8 cellular contexts compared by ENCODE assay signal in the genomic region with DNA sequence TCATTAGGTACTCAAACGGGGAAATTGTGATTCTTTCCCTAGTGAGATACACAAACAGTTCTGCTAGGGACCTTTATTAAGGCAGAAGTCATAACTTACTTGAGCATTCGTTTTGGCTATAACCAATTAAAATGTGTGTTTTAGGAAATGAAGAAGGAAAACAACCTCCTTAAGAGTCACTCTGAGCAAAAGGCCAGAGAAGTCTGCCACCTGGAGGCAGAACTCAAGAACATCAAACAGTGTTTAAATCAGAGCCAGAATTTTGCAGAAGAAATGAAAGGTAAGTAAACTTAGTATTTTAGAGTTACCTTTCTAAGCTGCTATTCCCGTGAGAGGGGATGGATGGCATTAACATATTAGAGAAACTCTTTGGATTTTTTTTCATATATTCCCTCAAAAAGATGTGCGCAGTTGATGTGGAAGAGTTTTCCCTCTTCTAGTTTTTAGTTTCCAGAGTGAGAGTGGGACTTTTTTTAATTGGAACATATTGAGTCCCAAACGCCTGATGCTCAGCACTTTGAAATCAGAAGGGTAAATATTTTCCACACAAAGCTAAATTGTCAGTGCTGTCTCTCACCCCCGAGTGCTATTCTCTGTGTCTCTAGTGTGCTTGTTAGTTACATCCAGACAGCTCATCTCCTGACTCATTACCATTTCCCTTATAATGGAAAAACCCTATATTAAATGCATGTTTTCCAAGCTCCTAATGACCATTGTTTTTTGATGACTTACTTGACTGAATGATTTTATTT. TPM values are rescaled to one million over a fixed set of nuclear protein-coding genes. Genes with fewer than 3 reads are reported as not detected.
A peak's percentile ranks its signal among the peaks of the same experiment; 100 is the strongest.
DNase-seq lines count a peak whose midpoint lies in the region; ATAC-seq and TF ChIP-seq lines count a peak whose summit lies in the region.

No MANE protein-coding gene starts in this region.

- H3F3A ChIP-seq in Loucy (ENCODE audit: low read depth) = no peaks in the 10 kb centered on the region

- no peaks in the 10 kb centered on the region for H3K9me3 ChIP-seq in Loucy (ENCODE audit: insufficient read depth, low read depth, low read length)
- no peaks in the 10 kb centered on the region for H3K9me3 ChIP-seq in upper lobe of right lung

- no peaks in the 10 kb centered on the region for H3K9me3 Mint-ChIP-seq in activated T-cell treated with anti-CD3 and anti-CD28 coated beads, Interleukin-2, amount 50 U/mL, for 4 hours
- H3K9me3 Mint-ChIP-seq in activated T-helper 1 cell treated with anti-CD3 and anti-CD28 coated beads, Interleukin-12 subunit alpha, Interleukin-12 subunit beta, Interleukin-2, Interleukin-4 antibody, amounts not matched to agents 30 ng/mL and 10 ng/mL and 1 ng/mL, durations not matched to agents 14 hours and 24 hours and 36 hours = no peaks in the 10 kb centered on the region

- H3K4me3 ChIP-seq in Loucy (ENCODE audit: low read length, poor library complexity, severe bottlenecking) (no peak overlapping the region), upper lobe of right lung (no peak overlapping the region)

- DNase-seq in activated T-cell treated with anti-CD3 and anti-CD28 coated beads, Interleukin-2, amount 50 U/mL, for 4 hours = no peak
- DNase-seq in activated T-cell treated with anti-CD3 and anti-CD28 coated beads, Interleukin-2, amount 50 U/mL, for 1 hour = no peak
- no peak for DNase-seq in activated T-helper 1 cell treated with anti-CD3 and anti-CD28 coated beads, Interleukin-12 subunit alpha, Interleukin-12 subunit beta, Interleukin-2, Interleukin-4 antibody, amounts not matched to agents 30 ng/mL and 10 ng/mL and 1 ng/mL, durations not matched to agents 14 hours and 24 hours and 36 hours (ENCODE audit: low spot score)
- DNase-seq in iPS DF 4.7 (ENCODE audit: extremely low read depth, low spot score) (peak; percentile 11), upper lobe of right lung (no peak)

- H2AFZ ChIP-seq in Loucy (ENCODE audit: low read length) = no peak overlapping the region

- no peak overlapping the region for H3K9ac ChIP-seq in Loucy (ENCODE audit: low read depth, low read length, poor library complexity, severe bottlenecking)

- peaks cover 33% of the 10 kb centered on the region for H3K4me1 Mint-ChIP-seq in activated T-cell treated with anti-CD3 and anti-CD28 coated beads, Interleukin-2, amount 50 U/mL, for 4 hours (ENCODE audit: low read depth)
- peaks cover 42% of the 10 kb centered on the region for H3K4me1 Mint-ChIP-seq in activated T-helper 1 cell treated with anti-CD3 and anti-CD28 coated beads, Interleukin-12 subunit alpha, Interleukin-12 subunit beta, Interleukin-2, Interleukin-4 antibody, amounts not matched to agents 30 ng/mL and 10 ng/mL and 1 ng/mL, durations not matched to agents 14 hours and 24 hours and 36 hours (ENCODE audit: low read depth)

- H3K27me3 ChIP-seq in Loucy (ENCODE audit: insufficient read depth, low read length, poor library complexity, severe bottlenecking) (no peaks in the 10 kb centered on the region), upper lobe of right lung (no peaks in the 10 kb centered on the region)

- H3K27ac Mint-ChIP-seq in activated T-helper 1 cell treated with anti-CD3 and anti-CD28 coated beads, Interleukin-12 subunit alpha, Interleukin-12 subunit beta, Interleukin-2, Interleukin-4 antibody, amounts not matched to agents 30 ng/mL and 10 ng/mL and 1 ng/mL, durations not matched to agents 14 hours and 24 hours and 36 hours = no peak overlapping the region

- peaks cover 6% of the 10 kb centered on the region for H4K20me1 ChIP-seq in Loucy (ENCODE audit: insufficient read depth, low read length, poor library complexity, severe bottlenecking)

- H3K36me3 Mint-ChIP-seq in activated T-cell treated with anti-CD3 and anti-CD28 coated beads, Interleukin-2, amount 50 U/mL, for 4 hours (ENCODE audit: insufficient read depth) = peaks cover 1% of the 10 kb centered on the region
- H3K36me3 Mint-ChIP-seq in activated T-helper 1 cell treated with anti-CD3 and anti-CD28 coated beads, Interleukin-12 subunit alpha, Interleukin-12 subunit beta, Interleukin-2, Interleukin-4 antibody, amounts not matched to agents 30 ng/mL and 10 ng/mL and 1 ng/mL, durations not matched to agents 14 hours and 24 hours and 36 hours (ENCODE audit: low read depth) = peaks cover 27% of the 10 kb centered on the region

- no peaks in the 10 kb centered on the region for H3K27me3 Mint-ChIP-seq in activated T-cell treated with anti-CD3 and anti-CD28 coated beads, Interleukin-2, amount 50 U/mL, for 4 hours (ENCODE audit: low read depth)
- no peaks in the 10 kb centered on the region for H3K27me3 Mint-ChIP-seq in activated T-helper 1 cell treated with anti-CD3 and anti-CD28 coated beads, Interleukin-12 subunit alpha, Interleukin-12 subunit beta, Interleukin-2, Interleukin-4 antibody, amounts not matched to agents 30 ng/mL and 10 ng/mL and 1 ng/mL, durations not matched to agents 14 hours and 24 hours and 36 hours (ENCODE audit: insufficient read depth)

- intact Hi-C loops in activated T-helper 1 cell treated with anti-CD3 and anti-CD28 coated beads, Interleukin-12 subunit alpha, Interleukin-12 subunit beta, Interleukin-2, Interleukin-4 antibody, amounts not matched to agents 30 ng/mL and 10 ng/mL and 1 ng/mL, durations not matched to agents 14 hours and 24 hours and 36 hours (cut with micrococcal nuclease) = loop anchor here (1.0 kb wide), 1 partner anchor 10 kb away; no protein-coding TSS in a partner anchor
- intact Hi-C loops in upper lobe of right lung (cut with DNase I) = no loop called here

- H3K27ac ChIP-seq in upper lobe of right lung = no peak overlapping the region

- H3K36me3 ChIP-seq in Loucy (ENCODE audit: insufficient read depth, low read length) (peaks cover 100% of the 10 kb centered on the region), upper lobe of right lung (no peaks in the 10 kb centered on the region)

- no peak overlapping the region for H3K4me2 ChIP-seq in Loucy (ENCODE audit: low read depth, low read length, poor library complexity, severe bottlenecking)

- H3K4me1 ChIP-seq in Loucy (ENCODE audit: insufficient read depth, low read length, poor library complexity, severe bottlenecking) (no peaks in the 10 kb centered on the region), upper lobe of right lung (no peaks in the 10 kb centered on the region)

- TF ChIP-seq CTCF in Loucy (conservative IDR thresholded peaks at IDR 0.05; ENCODE audit: low read length) (peak; percentile 80), upper lobe of right lung (IDR thresholded peaks at IDR 0.05) (peak; percentile 67)

- H3K4me3 Mint-ChIP-seq in activated T-cell treated with anti-CD3 and anti-CD28 coated beads, Interleukin-2, amount 50 U/mL, for 4 hours = peak overlapping the region; percentile 37
- peak overlapping the region; percentile 19 for H3K4me3 Mint-ChIP-seq in activated T-helper 1 cell treated with anti-CD3 and anti-CD28 coated beads, Interleukin-12 subunit alpha, Interleukin-12 subunit beta, Interleukin-2, Interleukin-4 antibody, amounts not matched to agents 30 ng/mL and 10 ng/mL and 1 ng/mL, durations not matched to agents 14 hours and 24 hours and 36 hours

- H3K79me2 ChIP-seq in Loucy (ENCODE audit: insufficient read depth, low read length) = peaks cover 44% of the 10 kb centered on the region

- H3K9me2 ChIP-seq in Loucy (replicated peaks; ENCODE audit: low read depth, low read length) = no peaks in the 10 kb centered on the region

- peak; percentile 42 to 44 for ATAC-seq in activated T-cell treated with anti-CD3 and anti-CD28 coated beads, Interleukin-2, amount 50 U/mL, for 4 hours
- peak; percentile 76 for ATAC-seq in GM19455 (IDR thresholded peaks at IDR 0.05; ENCODE audit: unreplicated experiment)
- ATAC-seq in upper lobe of right lung = peak; percentile 57
- ATAC-seq in HG02571 (IDR thresholded peaks at IDR 0.05; ENCODE audit: unreplicated experiment) = no peak

RNA-seq across cellular contexts. Expression of a gene that starts 34.9 kb away (rescaled TPM):
- 1 to 10 TPM; 3.5 to 4.6 (median 3.5) TPM for total RNA-seq in activated T-cell treated with anti-CD3 and anti-CD28 coated beads, Interleukin-2, amount 50 U/mL, for 4 hours
- total RNA-seq in activated T-helper 1 cell treated with anti-CD3 and anti-CD28 coated beads, Interleukin-12 subunit alpha, Interleukin-12 subunit beta, Interleukin-2, Interleukin-4 antibody, amounts not matched to agents 30 ng/mL and 10 ng/mL and 1 ng/mL, durations not matched to agents 14 hours and 24 hours and 36 hours = 51.7 and 52.3 TPM in 2 replicates
- 1.5 TPM for total RNA-seq in upper lobe of right lung
